20 cellular contexts compared by ENCODE assay signal in genomic region chr9:91897201-91897600, GRCh38. TPM values are rescaled to one million over a fixed set of nuclear protein-coding genes. Genes with fewer than 3 reads are reported as not detected.
DNase-seq lines count a peak whose midpoint lies in the region; ATAC-seq and TF ChIP-seq lines count a peak whose summit lies in the region.
"Had no signal": no experiment of that assay in that cellular context is flagged by ENCODE, and none has a peak within 500 bp of the region (broad histone marks: within the 10 kb centered on the region; RNA-seq: fewer than 3 reads in every experiment).

No MANE protein-coding gene starts in this region.

- H3K9me3 ChIP-seq in A673 (ENCODE audit: low read depth, low read length, poor library complexity, severe bottlenecking) (no peaks in the 10 kb centered on the region), T-helper 17 cell (ENCODE audit: control insufficient read depth, low read length, poor library complexity, severe bottlenecking) (no peaks in the 10 kb centered on the region), esophagus squamous epithelium (no peaks in the 10 kb centered on the region), neural progenitor cell (ENCODE audit: low read depth) (no peaks in the 10 kb centered on the region)
- H3K9me3 ChIP-seq: A549, ascending aorta had no signal

- H3K9me3 Mint-ChIP-seq in neural progenitor cell = no peaks in the 10 kb centered on the region
- H3K9me3 Mint-ChIP-seq: activated B cell treated with CpG ODN at 0.5 μM for 24 hours; activated CD4-positive, alpha-beta memory T cell treated with anti-CD3 and anti-CD28 coated beads, Interleukin-2, amount 10 ng/mL, durations not matched to agents 7 days and 5 days; activated naive CD4-positive, alpha-beta T cell treated with anti-CD3 and anti-CD28 coated beads for 36 hours had no signal

- no peaks in the 10 kb centered on the region for H3K36me3 ChIP-seq in A673 (ENCODE audit: insufficient read depth, low read length, poor library complexity, severe bottlenecking)
- H3K36me3 ChIP-seq in esophagus squamous epithelium = no peaks in the 10 kb centered on the region
- no peaks in the 10 kb centered on the region for H3K36me3 ChIP-seq in neural progenitor cell
- H3K36me3 ChIP-seq: ascending aorta had no signal

- H4K20me1 ChIP-seq in neural progenitor cell (ENCODE audit: low read depth) = peaks cover 75% of the 10 kb centered on the region

- BruUV-seq in A673 (replicated peaks; lab: Mats Ljungman, UMichigan) = no TSS peak

- CTCF ChIA-PET in A673 (lab: Charles Lee) = no interaction called here

- no peak overlapping the region for H3K4me3 Mint-ChIP-seq in T-helper 17 cell
- peak overlapping the region; percentile 66 for H3K4me3 Mint-ChIP-seq in neural progenitor cell
- H3K4me3 Mint-ChIP-seq: activated B cell treated with CpG ODN at 0.5 μM for 24 hours; activated CD4-positive, alpha-beta memory T cell treated with anti-CD3 and anti-CD28 coated beads, Interleukin-2, amount 10 ng/mL, durations not matched to agents 7 days and 5 days; activated naive CD4-positive, alpha-beta T cell treated with anti-CD3 and anti-CD28 coated beads for 36 hours had no signal

- peak overlapping the region; percentile 75 for H3K27ac Mint-ChIP-seq in T-helper 17 cell
- H3K27ac Mint-ChIP-seq in neural progenitor cell = no peak overlapping the region
- H3K27ac Mint-ChIP-seq: activated B cell treated with CpG ODN at 0.5 μM for 24 hours; activated CD4-positive, alpha-beta memory T cell treated with anti-CD3 and anti-CD28 coated beads, Interleukin-2, amount 10 ng/mL, durations not matched to agents 7 days and 5 days; activated naive CD4-positive, alpha-beta T cell treated with anti-CD3 and anti-CD28 coated beads for 36 hours had no signal

- H3K4me2 ChIP-seq in neural progenitor cell = peak overlapping the region; percentile 36
- H3K4me2 ChIP-seq: A549 had no signal

- no peaks in the 10 kb centered on the region for H3K27me3 ChIP-seq in A673 (replicated peaks; ENCODE audit: insufficient read depth, low read depth, low read length, poor library complexity)
- peaks cover 0 to 41% (median 0%) of the 10 kb centered on the region in 4 donors for H3K27me3 ChIP-seq in esophagus squamous epithelium
- no peaks in the 10 kb centered on the region for H3K27me3 ChIP-seq in neural progenitor cell
- H3K27me3 ChIP-seq: ascending aorta had no signal

- no peak for TF ChIP-seq POLR2A in esophagus squamous epithelium (IDR thresholded peaks at IDR 0.05)

- H3K27ac ChIP-seq in A673 (ENCODE audit: low read depth, low read length, poor library complexity, severe bottlenecking) = peak overlapping the region; percentile 80
- peak overlapping the region in 3 of 4 donors; percentile 63 to 73 (median 65) for H3K27ac ChIP-seq in esophagus squamous epithelium
- no peak overlapping the region for H3K27ac ChIP-seq in neural progenitor cell
- H3K27ac ChIP-seq: A549, ascending aorta had no signal

- no peaks in the 10 kb centered on the region for H3F3A ChIP-seq in neural progenitor cell (ENCODE audit: low read depth)

- H2AFZ ChIP-seq in neural progenitor cell (replicated peaks) = no peak overlapping the region

- H3K79me2 ChIP-seq in neural progenitor cell (ENCODE audit: low read depth) = peaks cover 81% of the 10 kb centered on the region

- no peak for TF ChIP-seq CTCF in A673 (conservative IDR thresholded peaks at IDR 0.05; ENCODE audit: low read depth, low read length)
- no peak for TF ChIP-seq CTCF in esophagus squamous epithelium (IDR thresholded peaks at IDR 0.05)
- TF ChIP-seq CTCF in neural progenitor cell (IDR thresholded peaks at IDR 0.05) = no peak

- ATAC-seq in T-helper 17 cell = no peak
- no peak for ATAC-seq in HG03095 (IDR thresholded peaks at IDR 0.05; ENCODE audit: unreplicated experiment)
- ATAC-seq: A549, GM12878 had no signal

- intact Hi-C loops in A673 (cut with micrococcal nuclease; ENCODE audit: unreplicated experiment) = no loop called here
- intact Hi-C loops in esophagus squamous epithelium (cut with DNase I) = no loop called here

- H3K36me3 Mint-ChIP-seq in T-helper 17 cell (ENCODE audit: low read depth) (peaks cover 7% of the 10 kb centered on the region), neural progenitor cell (peaks cover 14% of the 10 kb centered on the region)

- no peak overlapping the region for H3K9ac ChIP-seq in neural progenitor cell

- H3K4me1 ChIP-seq in A673 (ENCODE audit: insufficient read depth, low read length, poor library complexity, severe bottlenecking) = peaks cover 92% of the 10 kb centered on the region
- H3K4me1 ChIP-seq in esophagus squamous epithelium = peaks cover 15 to 83% (median 33%) of the 10 kb centered on the region in 3 donors
- H3K4me1 ChIP-seq in neural progenitor cell = peaks cover 46% of the 10 kb centered on the region

- in situ Hi-C loops in G401 (cut with HindIII; ENCODE audit: low sequenced_read_pairs) = no loop called here

- POLR2A ChIA-PET in A673 (lab: Charles Lee; ENCODE audit: low non-redundant PET) = no interaction called here

- 6 to 8% methylated on average over 1 of the region's 1 CpG for WGBS in esophagus squamous epithelium, 2 donors

- no peaks in the 10 kb centered on the region for H3K4me1 Mint-ChIP-seq in T-helper 17 cell
- H3K4me1 Mint-ChIP-seq in neural progenitor cell = peaks cover 81% of the 10 kb centered on the region
- H3K4me1 Mint-ChIP-seq: activated CD4-positive, alpha-beta memory T cell treated with anti-CD3 and anti-CD28 coated beads, Interleukin-2, amount 10 ng/mL, durations not matched to agents 7 days and 5 days had no signal

- no peak overlapping the region for H3K4me3 ChIP-seq in A673 (ENCODE audit: low read depth, low read length, poor library complexity, severe bottlenecking)
- no peak overlapping the region for H3K4me3 ChIP-seq in esophagus squamous epithelium
- H3K4me3 ChIP-seq in neural progenitor cell = no peak overlapping the region
- H3K4me3 ChIP-seq: A549, ascending aorta, GM12878 had no signal

- DNase-seq in A673 (ENCODE audit: low spot score) (no peak), T-helper 17 cell (no peak), esophagus squamous epithelium (lab: John Stamatoyannopoulos, UW) (no peak), neural progenitor cell (ENCODE audit: low spot score) (no peak), G401 (ENCODE audit: low spot score) (no peak), NOMO-1 (lab: John Stamatoyannopoulos, UW; ENCODE audit: unreplicated experiment in 2 of 2) (no peak), DMS79 (lab: John Stamatoyannopoulos, UW) (no peak)
- DNase-seq: activated B cell treated with CpG ODN at 0.5 μM for 24 hours; activated CD4-positive, alpha-beta memory T cell treated with anti-CD3 and anti-CD28 coated beads, Interleukin-2, amount 10 ng/mL, durations not matched to agents 7 days and 5 days; activated naive CD4-positive, alpha-beta T cell treated with anti-CD3 and anti-CD28 coated beads for 36 hours; activated T-cell treated with anti-CD3 and anti-CD28 coated beads, Interleukin-2, amount 50 U/mL, for 1 hour; NCI-H1436 treated with DMSO at 0.1 percent for 48 hours; NCI-H2171 treated with DMSO at 0.1 percent for 48 hours; SIG-M5; stimulated activated naive CD4-positive, alpha-beta T cell treated with Interleukin-2 at 50 U/mL for 16 hours; T-helper 2 cell had no signal

- H3K27me3 Mint-ChIP-seq in T-helper 17 cell (peaks cover 56% of the 10 kb centered on the region), neural progenitor cell (ENCODE audit: insufficient read depth, low read depth) (peaks cover 2% of the 10 kb centered on the region)

RNA-seq across cellular contexts. Expression of gene ROR2, which starts 52.8 kb away (rescaled TPM):
- 12.3 and 17.8 TPM in 2 replicates for total RNA-seq in A673 (2021)
- under 1 TPM; 0.22 to 0.37 TPM for total RNA-seq in T-helper 17 cell
- 10 to 100 TPM in 1 of 4 donors, 1 to 10 TPM in 2, under 1 TPM in 1; 0.68 to 12.6 (median 3.7) TPM for total RNA-seq in esophagus squamous epithelium
- 20.1 and 32.7 TPM in 2 replicates for total RNA-seq in neural progenitor cell (ENCODE audit: low replicate concordance)
- 1.4 and 3.2 TPM in 2 replicates for total RNA-seq in G401 (2014; rRNA removed; shearing (Covaris generic))
- total RNA-seq: activated B cell treated with CpG ODN at 0.5 μM for 24 hours; activated naive CD4-positive, alpha-beta T cell treated with anti-CD3 and anti-CD28 coated beads for 36 hours had no signal
